Comparison of ENCODE assay signal across 11 cellular contexts in genomic region chr1:197590687-197591086, GRCh38.
"Had no signal": no experiment of that assay in that cellular context is flagged by ENCODE, and none has a peak within 500 bp of the region (broad histone marks: within the 10 kb centered on the region; RNA-seq: fewer than 3 reads in every experiment).

No MANE protein-coding gene starts in this region.

- DNase-seq: GM23248, GOT3, H7, H9, HCEC 1CT, HFFc6 had no signal

- H3K27ac Mint-ChIP-seq: GM23338, H9, HFFc6 had no signal

- FAIRE-seq: H1, H54 had no signal

- H3K4me3 Mint-ChIP-seq: GM23338, H9, HFFc6 had no signal

- ATAC-seq: GM23338, HCT116 had no signal

- H3K9me3 Mint-ChIP-seq: GM23338, H9, HFFc6 had no signal

- H3K4me3 ChIP-seq: GM23248, GM23338, HAP-1 had no signal

- H3K9me3 ChIP-seq: HAP-1 had no signal

- H3K36me3 ChIP-seq: HAP-1 had no signal

- H3K27ac ChIP-seq: GM23248 had no signal
